Comparison of ENCODE assay signal across 19 cellular contexts in the genomic region with DNA sequence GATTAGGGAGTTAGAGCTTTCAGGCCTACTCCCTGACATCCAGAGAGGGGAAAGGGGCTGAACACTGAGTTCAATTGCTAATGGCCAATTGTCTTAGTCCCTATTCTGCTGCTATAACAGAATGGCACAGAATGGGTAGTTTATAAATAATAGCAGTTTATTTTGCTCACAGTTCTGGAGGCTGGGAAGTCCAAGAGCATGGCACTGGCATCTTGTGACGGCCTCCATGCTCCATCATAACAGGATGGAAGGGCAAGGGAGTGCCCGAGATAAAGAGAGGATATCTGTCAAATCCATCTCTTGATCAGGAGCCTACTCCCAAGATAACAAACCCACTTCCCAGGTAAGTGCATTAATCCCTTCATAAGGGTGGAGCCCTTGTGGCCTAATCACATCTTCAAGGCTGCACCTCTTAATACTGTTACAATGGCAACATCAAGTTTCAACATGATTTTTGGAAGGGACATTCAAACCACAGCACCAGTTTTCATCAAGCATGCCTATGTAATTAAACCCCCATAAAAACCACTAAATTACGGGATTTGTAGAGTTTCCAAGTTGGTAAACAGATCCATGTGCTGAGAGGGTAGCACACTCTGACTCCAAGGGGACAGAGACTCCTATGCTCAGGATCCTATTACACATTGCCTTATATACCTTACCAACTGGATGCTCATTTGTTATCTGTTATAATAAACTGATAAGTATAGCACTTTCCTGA. TPM values are rescaled to one million over a fixed set of nuclear protein-coding genes. Genes with fewer than 3 reads are reported as not detected.
A peak's percentile ranks its signal among the peaks of the same experiment; 100 is the strongest.
DNase-seq lines count a peak whose midpoint lies in the region; ATAC-seq, FAIRE-seq and TF ChIP-seq lines count a peak whose summit lies in the region.
"Had no signal": no experiment of that assay in that cellular context is flagged by ENCODE, and none has a peak within 500 bp of the region (broad histone marks: within the 10 kb centered on the region; RNA-seq: fewer than 3 reads in every experiment).

No MANE protein-coding gene starts in this region.

- intact Hi-C loops in Right ventricle myocardium superior (cut with DNase I): no loop called here

- no peak for TF ChIP-seq CTCF in AG09309 (IDR thresholded peaks at IDR 0.05; ENCODE audit: control insufficient read depth, insufficient read depth, low read depth, low read length, missing control alignments)

- no peak for FAIRE-seq in GM19239 (lab: Jason Lieb, UNC)
- FAIRE-seq: GM12878 had no signal

- DNase-seq in AG09309 (ENCODE audit: low read depth): peak; percentile 14
- DNase-seq in AG20443 (ENCODE audit: low spot score): peak; percentile 14
- DNase-seq in NCI-H69 (lab: John Stamatoyannopoulos, UW): peak; percentile 42
- peak; percentile 80 for DNase-seq in fibroblast of peridontal ligament (ENCODE audit: extremely low read depth)
- DNase-seq in GM19239 (ENCODE audit: insufficient read length, low spot score): no peak
- no peak for DNase-seq in Right ventricle myocardium superior
- DNase-seq: EL, GF-D8, H9, Karpas-422, MV-4-11, NCI-H1417, NCI-H1694 treated with DMSO at 0.1 percent for 48 hours, NCI-H2081 treated with DMSO at 0.1 percent for 48 hours, SJCRH30, T-helper 1 cell had no signal

- no peak for ATAC-seq in GM21528 (IDR thresholded peaks at IDR 0.05; ENCODE audit: low FRiP score, unreplicated experiment)
- ATAC-seq in Right ventricle myocardium superior (ENCODE audit: poor library complexity): no peak
- ATAC-seq: GM12878, Panc1 had no signal

- no peak overlapping the region for H3K4me3 ChIP-seq in AG09309 (ENCODE audit: control insufficient read depth, low read depth, low read length)
- H3K4me3 ChIP-seq: GM12878, SJCRH30 had no signal

RNA-seq across cellular contexts. Expression of a gene that starts 44.6 kb away (rescaled TPM):
- 27.0 TPM for total RNA-seq in Right ventricle myocardium superior

Comparison
In these comparisons a context has a peak if more than half of its experiments do, and no peak if none do; other contexts are left out.
1. DNase-seq: peak in AG09309 (single experiment), AG20443 (single experiment), NCI-H69 (single experiment) and fibroblast of peridontal ligament (single experiment); none in GM19239 (single experiment) and Right ventricle myocardium superior (single experiment).